25 cellular contexts compared by ENCODE assay signal in the genomic region with DNA sequence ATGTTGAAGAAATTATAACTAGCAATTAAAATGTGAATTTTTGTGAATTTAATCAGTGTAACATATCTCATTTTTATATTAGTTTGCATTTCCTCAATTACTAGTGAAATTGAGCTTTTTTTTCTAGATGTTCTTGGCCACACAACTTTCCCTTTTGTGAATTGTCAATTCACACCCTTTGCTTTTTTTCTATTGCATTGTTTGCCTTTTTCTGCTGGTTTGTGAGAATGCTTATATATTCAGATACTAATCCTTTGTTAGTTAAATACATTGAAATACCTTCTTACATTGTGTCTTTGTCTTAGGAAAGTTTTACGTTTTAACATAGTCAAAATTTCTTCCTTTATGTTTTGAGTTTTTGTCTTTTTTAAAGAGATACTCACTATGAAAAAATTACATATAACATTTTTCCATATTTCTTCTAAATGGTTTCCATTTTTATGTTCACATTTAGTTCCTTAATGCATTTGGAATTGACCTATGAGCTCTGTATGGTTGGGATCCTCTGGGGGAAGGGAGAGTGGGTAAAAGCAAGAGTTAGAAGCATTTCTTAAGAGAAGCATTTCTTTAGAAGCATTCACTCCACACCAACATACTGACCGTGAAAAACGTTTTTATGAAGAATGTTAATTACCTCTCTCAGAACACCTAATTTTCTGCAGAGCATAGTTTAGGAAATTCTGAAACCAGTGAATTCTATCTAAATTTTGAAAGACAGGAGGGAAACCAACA.
"Had no signal": no experiment of that assay in that cellular context is flagged by ENCODE, and none has a peak within 500 bp of the region (broad histone marks: within the 10 kb centered on the region; RNA-seq: fewer than 3 reads in every experiment).

No MANE protein-coding gene starts in this region.

- H3K36me3 ChIP-seq: colonic mucosa, gastrocnemius medialis, heart left ventricle, lower lobe of right lung, sigmoid colon, tibial artery had no signal

- H3K4me3 ChIP-seq: colonic mucosa, gastrocnemius medialis, heart left ventricle, hepatocyte, lower lobe of right lung, psoas muscle, sigmoid colon, testis, tibial artery had no signal

- H3K9me3 Mint-ChIP-seq: dendritic cell treated with granulocyte-macrophage colony-stimulating factor and Interleukin-4, amounts not matched to agents 40 ng/mL and 50 ng/mL, for 4 days; type B pancreatic cell had no signal

- H3K27me3 Mint-ChIP-seq: dendritic cell treated with granulocyte-macrophage colony-stimulating factor and Interleukin-4, amounts not matched to agents 40 ng/mL and 50 ng/mL, for 4 days; stimulated activated memory B cell treated with anti-CD40 and anti-IgM and Interleukin-4, amounts not matched to agents 10 μg/mL and 1 μg/mL and 100 μg/mL, for 72 hours had no signal

- DNase-seq: colonic mucosa; effector CD8-positive, alpha-beta T cell; endodermal cell; foreskin fibroblast; gastrocnemius medialis; heart left ventricle; left ventricle myocardium superior; lower lobe of right lung; naive thymus-derived CD8-positive, alpha-beta T cell; nephron progenitor cell; nucleus accumbens; psoas muscle; right cardiac atrium; sigmoid colon; stimulated activated CD4-positive, alpha-beta T cell treated with anti-CD3 and anti-CD28 coated beads, Interleukin-4, amount 100 ng/mL, for 4 hours; stimulated activated naive CD8-positive, alpha-beta T cell treated with anti-CD3 and anti-CD28 coated beads, Interleukin-15, Interleukin-2, amounts not matched to agents 100 U/mL and 50 U/mL, for 24 hours; substantia nigra; testis; tibial artery had no signal

- H3K36me3 Mint-ChIP-seq: naive thymus-derived CD8-positive, alpha-beta T cell; stimulated activated memory B cell treated with anti-CD40 and anti-IgM and Interleukin-4, amounts not matched to agents 10 μg/mL and 1 μg/mL and 100 μg/mL, for 72 hours; type B pancreatic cell had no signal

- H3K4me3 Mint-ChIP-seq: dendritic cell treated with granulocyte-macrophage colony-stimulating factor and Interleukin-4, amounts not matched to agents 40 ng/mL and 50 ng/mL, for 4 days; endodermal cell; naive thymus-derived CD8-positive, alpha-beta T cell; nephron progenitor cell; stimulated activated memory B cell treated with anti-CD40 and anti-IgM and Interleukin-4, amounts not matched to agents 10 μg/mL and 1 μg/mL and 100 μg/mL, for 72 hours; type B pancreatic cell had no signal

- ATAC-seq: esophagus mucosa; gastrocnemius medialis; lower lobe of right lung; naive thymus-derived CD8-positive, alpha-beta T cell; psoas muscle; right cardiac atrium; stimulated activated memory B cell treated with anti-CD40 and anti-IgM and Interleukin-4, amounts not matched to agents 10 μg/mL and 1 μg/mL and 100 μg/mL, for 72 hours; stimulated activated naive CD8-positive, alpha-beta T cell treated with anti-CD3 and anti-CD28 coated beads, Interleukin-15, Interleukin-2, amounts not matched to agents 100 U/mL and 50 U/mL, for 24 hours had no signal

- H3K27ac ChIP-seq: colonic mucosa, epithelial cell of prostate, gastrocnemius medialis, hepatocyte, lower lobe of right lung, psoas muscle, sigmoid colon, testis, tibial artery had no signal

- H3K27me3 ChIP-seq: colonic mucosa, gastrocnemius medialis, heart left ventricle, hepatocyte, sigmoid colon, testis, tibial artery had no signal

- H3K9me3 ChIP-seq: colonic mucosa, gastrocnemius medialis, lower lobe of right lung, psoas muscle, sigmoid colon, testis, tibial artery had no signal

- H3K27ac Mint-ChIP-seq: dendritic cell treated with granulocyte-macrophage colony-stimulating factor and Interleukin-4, amounts not matched to agents 40 ng/mL and 50 ng/mL, for 4 days; endodermal cell; naive thymus-derived CD8-positive, alpha-beta T cell; nephron progenitor cell; stimulated activated memory B cell treated with anti-CD40 and anti-IgM and Interleukin-4, amounts not matched to agents 10 μg/mL and 1 μg/mL and 100 μg/mL, for 72 hours; type B pancreatic cell had no signal

- H3K4me1 Mint-ChIP-seq: stimulated activated memory B cell treated with anti-CD40 and anti-IgM and Interleukin-4, amounts not matched to agents 10 μg/mL and 1 μg/mL and 100 μg/mL, for 72 hours had no signal

- H3K4me1 ChIP-seq: colonic mucosa, gastrocnemius medialis, lower lobe of right lung, psoas muscle, testis, tibial artery had no signal
